In genomic region chr11:1072116-1072820, GRCh38 we compare ENCODE assay signal across 12 cellular contexts. TPM values are rescaled to one million over a fixed set of nuclear protein-coding genes. Genes with fewer than 3 reads are reported as not detected.
A peak's percentile ranks its signal among the peaks of the same experiment; 100 is the strongest.
DNase-seq lines count a peak whose midpoint lies in the region; ATAC-seq, FAIRE-seq and TF ChIP-seq lines count a peak whose summit lies in the region.
"Had no signal": no experiment of that assay in that cellular context is flagged by ENCODE, and none has a peak within 500 bp of the region (broad histone marks: within the 10 kb centered on the region; RNA-seq: fewer than 3 reads in every experiment).

No MANE protein-coding gene starts in this region.

- DNase-seq in HFF-Myc (ENCODE audit: extremely low read depth, low read depth) (peak; percentile 26), RCC 7860 (ENCODE audit: low spot score) (peak; percentile 85), fibroblast of villous mesenchyme (ENCODE audit: low read depth) (peak; percentile 72), posterior vena cava (ENCODE audit: low spot score) (peak; percentile 75), HuH-7.5 (ENCODE audit: low spot score) (no peak), hippocampal formation (lab: John Stamatoyannopoulos, UW) (no peak)
- DNase-seq: activated effector memory CD4-positive, alpha-beta T cell treated with Interleukin-2 at 50 U/mL for 16 hours; stimulated activated CD4-positive, alpha-beta T cell treated with anti-CD3 and anti-CD28 coated beads, Interleukin-4, amount 100 ng/mL, for 4 hours had no signal

- intact Hi-C loops in posterior vena cava (cut with DNase I): no loop called here

- TF ChIP-seq CTCF in HFF-Myc (IDR thresholded peaks at IDR 0.05; ENCODE audit: low read depth, low read length, missing control alignments): no peak
- TF ChIP-seq CTCF in fibroblast of villous mesenchyme (IDR thresholded peaks at IDR 0.05; ENCODE audit: insufficient read depth, low read depth, low read length): no peak

- ATAC-seq in GM19328 (IDR thresholded peaks at IDR 0.05; ENCODE audit: unreplicated experiment): no peak
- ATAC-seq in HG03095 (IDR thresholded peaks at IDR 0.05; ENCODE audit: unreplicated experiment): no peak

- H3K4me3 ChIP-seq in HFF-Myc (replicated peaks; ENCODE audit: low read depth, low read length): no peak overlapping the region
- no peak overlapping the region for H3K4me3 ChIP-seq in fibroblast of villous mesenchyme (ENCODE audit: low read depth, low read length)
- H3K4me3 ChIP-seq: neural progenitor cell had no signal

- FAIRE-seq in RCC 7860 (lab: Jason Lieb, UNC): no peak

RNA-seq across cellular contexts. Expression of gene MUC2, which starts 2.4 kb away (rescaled TPM):
- total RNA-seq in fibroblast of villous mesenchyme: not detected in 2 replicates
- under 1 TPM in 1 of 2 donors, not detected in 1; 0.05 TPM for total RNA-seq in posterior vena cava

RNA-seq across cellular contexts. Expression of gene MUC6, which starts 35.8 kb away (rescaled TPM):
- total RNA-seq in fibroblast of villous mesenchyme (not detected in 2 replicates), posterior vena cava (not detected)
- total RNA-seq: subcutaneous adipose tissue had no signal

Comparison
In these comparisons a context has a peak if more than half of its experiments do, and no peak if none do; other contexts are left out.
1. DNase-seq: peak in HFF-Myc (single experiment), RCC 7860 (single experiment), fibroblast of villous mesenchyme (single experiment) and posterior vena cava (single experiment); none in HuH-7.5 (single experiment) and hippocampal formation (0 of 2).